Comparison of ENCODE assay signal across 12 cellular contexts in the genomic region with DNA sequence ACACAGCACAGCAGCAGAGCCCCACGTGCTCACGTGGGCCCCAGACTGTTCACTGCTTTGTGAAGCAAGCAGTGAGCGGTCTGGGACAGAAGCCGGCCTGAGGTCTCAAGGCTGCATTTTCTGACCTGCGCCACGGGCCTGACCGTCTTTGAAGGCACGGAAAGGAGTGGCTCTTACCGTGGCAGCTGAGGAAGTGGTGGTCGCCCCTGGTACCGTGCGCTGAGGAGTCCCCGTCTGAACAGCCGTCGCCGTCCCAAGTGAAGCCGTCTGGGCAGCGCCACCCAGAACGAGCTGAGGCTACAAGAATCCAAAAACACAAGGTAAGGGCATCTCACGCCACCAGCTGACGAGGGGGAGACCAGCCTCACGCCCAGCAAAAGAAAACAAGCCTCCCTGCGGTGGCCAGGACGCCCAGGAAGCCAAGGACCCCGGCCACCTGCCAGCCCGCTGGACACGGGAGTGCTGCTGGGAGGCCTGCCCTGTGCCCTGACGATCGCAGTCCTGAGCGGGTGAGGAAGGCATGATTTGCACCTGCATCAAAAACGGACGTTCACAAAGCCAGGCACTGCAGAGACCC. TPM values are rescaled to one million over a fixed set of nuclear protein-coding genes. Genes with fewer than 3 reads are reported as not detected.
A peak's percentile ranks its signal among the peaks of the same experiment; 100 is the strongest.
DNase-seq lines count a peak whose midpoint lies in the region; FAIRE-seq and TF ChIP-seq lines count a peak whose summit lies in the region.
"Had no signal": no experiment of that assay in that cellular context is flagged by ENCODE, and none has a peak within 500 bp of the region (broad histone marks: within the 10 kb centered on the region; RNA-seq: fewer than 3 reads in every experiment).

No MANE protein-coding gene starts in this region.

- H3K23ac ChIP-seq in H1 (ENCODE audit: insufficient read length): no peak overlapping the region

- no peak overlapping the region for H3K4me3 Mint-ChIP-seq in CD4-positive, alpha-beta memory T cell
- H3K4me3 Mint-ChIP-seq: CD8-positive, alpha-beta T cell had no signal

- CTCF ChIA-PET in H1 (lab: Charles Lee; ENCODE audit: partially characterized antibody): interaction anchor here (0.7 to 3.3 kb wide), 21 partner anchors 11 to 271 kb away, joined by 3 to 41 read pairs (median 6); a partner anchor contains a TSS
- CTCF ChIA-PET in CD4-positive, alpha-beta memory T cell (lab: Charles Lee; ENCODE audit: partially characterized antibody): interaction anchor here (0.8 to 5.1 kb wide), 12 partner anchors 21 to 373 kb away, joined by 3 to 114 read pairs (median 4); no protein-coding TSS in a partner anchor

- H3K9ac ChIP-seq in Karpas-422 (ENCODE audit: low read length) (no peak overlapping the region), NT2/D1 (ENCODE audit: insufficient read length, low read depth) (peak overlapping the region; percentile 36), H1 (replicated peaks in 1 of 4; ENCODE audit: extremely low read depth in 1 of 4, low read depth in 3 of 4, low read length in 3 of 4) (no peak overlapping the region)

- H3K4me1 Mint-ChIP-seq in CD4-positive, alpha-beta memory T cell: peaks cover 6 to 9% (median 8%) of the 10 kb centered on the region in 4 donors

- no peak overlapping the region for H4K91ac ChIP-seq in H1 (replicated peaks; ENCODE audit: insufficient read length, low read length)

- H3K4ac ChIP-seq in H1 (replicated peaks; ENCODE audit: insufficient read length, low read depth, low read length): no peak overlapping the region

- FAIRE-seq in H1 (lab: Jason Lieb, UNC): no peak

- no peak for TF ChIP-seq RAD21 in H1 (IDR thresholded peaks at IDR 0.05 in 1 of 2, conservative IDR thresholded peaks at IDR 0.05 in 1 of 2; ENCODE audit: low read depth in 2 of 2, low read length in 2 of 2)

- H3K27ac ChIP-seq in Karpas-422 (ENCODE audit: low read length) (0 out of 2 replicates have a peak overlapping the region, but pooled peaks have one; percentile 69), H1 (ENCODE audit: low read depth, low read length) (no peak overlapping the region)
- H3K27ac ChIP-seq in CD4-positive, alpha-beta memory T cell (ENCODE audit: low read depth, low read length): no peak overlapping the region

- H3K4me1 ChIP-seq in Karpas-422 (ENCODE audit: low read length) (peaks cover 24% of the 10 kb centered on the region), NT2/D1 (ENCODE audit: insufficient read depth, insufficient read length) (no peaks in the 10 kb centered on the region), H1 (replicated peaks in 1 of 4; ENCODE audit: control insufficient read depth in 3 of 4, insufficient read depth in 4 of 4, low read length in 3 of 4) (peaks cover 0 to 2% (median 0%) of the 10 kb centered on the region in 4 experiments; a peak in 3 of 7 replicates)
- no peaks in the 10 kb centered on the region for H3K4me1 ChIP-seq in CD4-positive, alpha-beta memory T cell (ENCODE audit: insufficient read depth, low read length)
- H3K4me1 ChIP-seq: Caco-2 had no signal

- intact Hi-C loops in CD4-positive, alpha-beta memory T cell (cut with micrococcal nuclease): loop anchor here (1.0 to 5.0 kb wide), 3 partner anchors 57 to 292 kb away; a partner anchor contains a TSS

- H4K8ac ChIP-seq in H1 (ENCODE audit: extremely low read depth, insufficient read depth, low read length): peak overlapping the region; percentile 73; the same call in 1 of the 2 replicates

- TF ChIP-seq POLR2A in H1 (IDR thresholded peaks at IDR 0.05; ENCODE audit: control extremely low read depth in 1 of 2, low read depth in 2 of 2, low read length in 2 of 2): no peak

- no peak overlapping the region for H2BK5ac ChIP-seq in H1 (ENCODE audit: low read depth, low read length)

- no peaks in the 10 kb centered on the region for H3K9me2 ChIP-seq in Karpas-422 (replicated peaks; ENCODE audit: insufficient read depth, low read length)

- H3K18ac ChIP-seq in H1 (ENCODE audit: extremely low read depth, low read length): no peak overlapping the region

- H3K4me2 ChIP-seq in Karpas-422 (ENCODE audit: low read depth, low read length, poor library complexity, severe bottlenecking) (no peak overlapping the region), H1 (ENCODE audit: insufficient read depth in 1 of 2, low read depth in 2 of 2, low read length in 2 of 2) (no peak overlapping the region)

- no peaks in the 10 kb centered on the region for H3K23me2 ChIP-seq in H1 (ENCODE audit: low read depth, low read length)

- H2AFZ ChIP-seq in Karpas-422 (ENCODE audit: low read length) (no peak overlapping the region), H1 (ENCODE audit: low read length) (no peak overlapping the region)

- TF ChIP-seq CTCF in H1 (IDR thresholded peaks at IDR 0.05; ENCODE audit: control extremely low read depth in 1 of 3, insufficient read depth in 1 of 3, low read depth in 1 of 3, low read length in 3 of 3): no peak

- H3K27me3 ChIP-seq in Karpas-422 (ENCODE audit: low read length): no peaks in the 10 kb centered on the region
- H3K27me3 ChIP-seq in NT2/D1 (ENCODE audit: insufficient read depth, insufficient read length): no peaks in the 10 kb centered on the region
- H3K27me3 ChIP-seq in H1 (replicated peaks in 1 of 4; ENCODE audit: control insufficient read depth in 3 of 4, extremely low read depth in 1 of 4, insufficient read depth in 3 of 4, low read length in 3 of 4): no peaks in the 10 kb centered on the region
- H3K27me3 ChIP-seq in CD4-positive, alpha-beta memory T cell (ENCODE audit: insufficient read depth, low read length): no peaks in the 10 kb centered on the region

- POLR2A ChIA-PET in H1 (lab: Charles Lee; ENCODE audit: partially characterized antibody): interaction anchor here (1.4 to 1.9 kb wide), 5 partner anchors 56 to 133 kb away, joined by 5 to 13 read pairs (median 6); a partner anchor contains a TSS
- POLR2A ChIA-PET in CD4-positive, alpha-beta memory T cell (lab: Charles Lee; ENCODE audit: partially characterized antibody): interaction anchor here (1.4 to 2.3 kb wide), 5 partner anchors 56 to 373 kb away, joined by 4 to 18 read pairs (median 6); a partner anchor contains a TSS

- H2AK5ac ChIP-seq in H1 (ENCODE audit: low read depth, low read length): no peak overlapping the region

- no peak overlapping the region for H4K5ac ChIP-seq in H1 (ENCODE audit: insufficient read length, low read depth, low read length)

- H3K36me3 Mint-ChIP-seq in CD4-positive, alpha-beta memory T cell: peaks cover 36 to 54% of the 10 kb centered on the region in 2 donors

- no peak overlapping the region for H3K56ac ChIP-seq in H1 (replicated peaks; ENCODE audit: insufficient read length, low read depth, low read length)

- H4K20me1 ChIP-seq in Karpas-422 (ENCODE audit: insufficient read depth, low read depth, low read length) (peaks cover 9% of the 10 kb centered on the region), H1 (replicated peaks in 1 of 2; ENCODE audit: control insufficient read depth in 1 of 2, insufficient read depth in 2 of 2, low read length in 2 of 2) (peaks cover 12 to 20% of the 10 kb centered on the region in 2 experiments)

- H2BK12ac ChIP-seq in H1 (ENCODE audit: low read depth, low read length): no peak overlapping the region

- no peak overlapping the region for H3K4me3 ChIP-seq in Karpas-422 (ENCODE audit: low read length)
- H3K4me3 ChIP-seq in NT2/D1 (ENCODE audit: insufficient read length, low read depth): no peak overlapping the region
- no peak overlapping the region for H3K4me3 ChIP-seq in H1 (ENCODE audit: extremely low read depth in 1 of 4, insufficient read depth in 2 of 4, low read depth in 3 of 4, low read length in 4 of 4)
- no peak overlapping the region for H3K4me3 ChIP-seq in CD4-positive, alpha-beta memory T cell (ENCODE audit: low read length in 2 of 2)

- peaks cover 25% of the 10 kb centered on the region for H3K36me3 ChIP-seq in Karpas-422 (ENCODE audit: insufficient read depth, low read length)
- peaks cover 85% of the 10 kb centered on the region for H3K36me3 ChIP-seq in NT2/D1 (ENCODE audit: insufficient read depth, insufficient read length, low read length)
- H3K36me3 ChIP-seq in H1 (ENCODE audit: control insufficient read depth in 2 of 4, insufficient read depth in 4 of 4, low read length in 3 of 4): peaks cover 16 to 40% (median 33%) of the 10 kb centered on the region in 4 experiments; a peak in 7 of 8 replicates
- peaks cover 39% of the 10 kb centered on the region for H3K36me3 ChIP-seq in CD4-positive, alpha-beta memory T cell (ENCODE audit: insufficient read depth, low read length)

- peaks cover 6% of the 10 kb centered on the region for H3K79me1 ChIP-seq in H1 (ENCODE audit: low read depth, low read length)

- no peaks in the 10 kb centered on the region for H3K9me3 Mint-ChIP-seq in CD4-positive, alpha-beta memory T cell
- H3K9me3 Mint-ChIP-seq: CD8-positive, alpha-beta T cell had no signal

- H3K27ac Mint-ChIP-seq in CD4-positive, alpha-beta memory T cell: no peak overlapping the region
- H3K27ac Mint-ChIP-seq: CD8-positive, alpha-beta T cell had no signal

- no peak overlapping the region for H2BK15ac ChIP-seq in H1 (ENCODE audit: low read length)

- H2BK120ac ChIP-seq in H1 (replicated peaks; ENCODE audit: low read depth, low read length): no peak overlapping the region

- peaks cover 46% of the 10 kb centered on the region for H3K79me2 ChIP-seq in Karpas-422 (ENCODE audit: low read length)
- H3K79me2 ChIP-seq in H1 (ENCODE audit: control insufficient read depth in 1 of 2, insufficient read depth in 2 of 2, low read length in 2 of 2): peaks cover 0 to 15% of the 10 kb centered on the region in 2 experiments; a peak in 2 of 4 replicates

- WGBS in H1 (ENCODE audit: extremely low coverage in 1 of 2, insufficient coverage in 1 of 2, insufficient read length in 1 of 2, insufficient replicate concordance in 2 of 2, low coverage in 1 of 2, low lambda C conversion rate in 2 of 2, missing lambda C conversion rate in 1 of 2), 2 experiments: 96% methylated on average over 22 of the region's 32 CpGs; no CpG with 5 or more reads in 1 of the 2 experiments

- H2BK20ac ChIP-seq in H1 (ENCODE audit: low read length): no peak overlapping the region

- TF ChIP-seq EP300 in H1 (IDR thresholded peaks at IDR 0.05; ENCODE audit: borderline replicate concordance in 1 of 2, low read depth in 2 of 2, low read length in 2 of 2): no peak

- H3K9me3 ChIP-seq in Karpas-422 (ENCODE audit: low read length): no peaks in the 10 kb centered on the region
- no peaks in the 10 kb centered on the region for H3K9me3 ChIP-seq in NT2/D1 (ENCODE audit: insufficient read depth, low read length)
- H3K9me3 ChIP-seq in H1 (ENCODE audit: insufficient read depth in 2 of 2, low read depth in 1 of 2, low read length in 1 of 2): no peaks in the 10 kb centered on the region
- no peaks in the 10 kb centered on the region for H3K9me3 ChIP-seq in CD4-positive, alpha-beta memory T cell (ENCODE audit: control insufficient read depth in 1 of 2, low read length in 2 of 2)
- H3K9me3 ChIP-seq: Caco-2 had no signal

- DNase-seq in Karpas-422: no peak
- no peak for DNase-seq in NT2/D1 (ENCODE audit: low read depth, low spot score)
- DNase-seq in H1 (ENCODE audit: low read depth in 1 of 2, low spot score in 2 of 2): no peak
- DNase-seq in OCI-M2 (lab: John Stamatoyannopoulos, UW; ENCODE audit: unreplicated experiment): no peak
- no peak for DNase-seq in CD4-positive, alpha-beta memory T cell
- DNase-seq in globus pallidus (ENCODE audit: low spot score): no peak
- DNase-seq: Caco-2; CD8-positive, alpha-beta T cell; DMS153; DND-41; GOT3; H7 had no signal

- no peak overlapping the region for H3K14ac ChIP-seq in H1 (ENCODE audit: insufficient read length)

- H3K27me3 Mint-ChIP-seq in CD4-positive, alpha-beta memory T cell: no peaks in the 10 kb centered on the region

RNA-seq across cellular contexts. Expression of a gene that starts 55.7 kb away (rescaled TPM):
- 19.5 and 19.7 TPM in 2 replicates for total RNA-seq in Karpas-422 (2014; rRNA removed; shearing (Covaris generic); ENCODE audit: low replicate concordance)
- total RNA-seq in H1 (2021; fragmentation: NEBNext Ultra II Directional; extraction: Animal tissue kit (Norgen Biotek cat#: 25700)): 30.1 and 33.0 TPM in 2 replicates
- polyA plus RNA-seq in H1 (2011; rRNA removed): 16.0 and 25.8 TPM in 2 replicates
- 12.2 TPM for polyA plus RNA-seq in H1 (2011; cell fraction: cytosol; rRNA removed)
- 17.4 TPM for polyA plus RNA-seq in H1 (2011; cell fraction: nucleus; rRNA removed)
- polyA plus RNA-seq in H1 (2012, experiment 1 of 2): 17.8 to 35.7 TPM (median 25.0 TPM) in 4 replicates
- polyA plus RNA-seq in H1 (2012, experiment 2 of 2): 9.2 TPM
- polyA plus RNA-seq in H1 (2013, experiment 1 of 2): 24.0 TPM
- polyA plus RNA-seq in H1 (2013, experiment 2 of 2): 19.7 TPM
- polyA minus RNA-seq in H1 (2011; rRNA and poly(A)+ RNA removed): 4.3 and 4.6 TPM in 2 replicates
- polyA minus RNA-seq in H1 (2011; cell fraction: cytosol; rRNA and poly(A)+ RNA removed): 34.5 TPM
- polyA minus RNA-seq in H1 (2011; cell fraction: nucleus; rRNA and poly(A)+ RNA removed): 16.3 TPM
- 10 to 100 TPM; 32.7 to 33.1 TPM for total RNA-seq in CD4-positive, alpha-beta memory T cell
- 1 to 10 TPM in 1 of 2 donors, under 1 TPM in 1; 0.54 to 2.3 TPM for polyA plus RNA-seq in CD4-positive, alpha-beta memory T cell
